Comparison of ENCODE assay signal across 28 cellular contexts in genomic region chr14:65015391-65015790, GRCh38. TPM values are rescaled to one million over a fixed set of nuclear protein-coding genes. Genes with fewer than 3 reads are reported as not detected.
A peak's percentile ranks its signal among the peaks of the same experiment; 100 is the strongest.
DNase-seq lines count a peak whose midpoint lies in the region; ATAC-seq lines count a peak whose summit lies in the region.
"Had no signal": no experiment of that assay in that cellular context is flagged by ENCODE, and none has a peak within 500 bp of the region (broad histone marks: within the 10 kb centered on the region; RNA-seq: fewer than 3 reads in every experiment).

No MANE protein-coding gene starts in this region.

- ATAC-seq in HG02571 (IDR thresholded peaks at IDR 0.05; ENCODE audit: unreplicated experiment), result no peak
- ATAC-seq: activated CD4-positive, CD25-positive, alpha-beta regulatory T cell treated with anti-CD3 and anti-CD28 coated beads, Interleukin-2, amount 50 U/mL, for 24 hours; activated T-cell treated with anti-CD3 and anti-CD28 coated beads, Interleukin-2, amount 50 U/mL, for 72 hours; lower lobe of right lung; natural killer cell treated with Interleukin-12 subunit alpha and Interleukin-12 subunit beta and Interleukin-15 and Interleukin-18, amount 100 ng/mL, for 72 hours; right lobe of liver; SK-N-SH treated with all-trans-retinoic acid at 6 μM for 48 hours; T-helper 17 cell had no signal

- DNase-seq in COLO829 (ENCODE audit: low spot score) (peak; percentile 51), anterior cingulate cortex (lab: John Stamatoyannopoulos, UW) (peak in 46 of 58 donors; percentile 4 to 77 (median 42)), hippocampal formation (lab: John Stamatoyannopoulos, UW) (peak; percentile 75 to 81), occipital lobe (lab: John Stamatoyannopoulos, UW) (peak; percentile 51), AG08395 (ENCODE audit: low spot score) (no peak), SW480 (ENCODE audit: low spot score) (no peak), HuH-7.5 (ENCODE audit: low spot score) (no peak)
- DNase-seq: ACHN; activated CD4-positive, alpha-beta T cell treated with anti-CD3 and anti-CD28 coated beads, Interleukin-2, amount 50 U/mL, for 48 hours; activated T-cell treated with anti-CD3 and anti-CD28 coated beads, Interleukin-2, amount 50 U/mL, for 72 hours; brain microvascular endothelial cell; DMS153; effector CD8-positive, alpha-beta T cell; KG1; lower lobe of right lung; MG63; NCI-H1105 treated with DMSO at 0.1 percent for 48 hours; NCI-H1930; NCI-H510A treated with DMSO at 0.1 percent for 48 hours; PC-9; right lobe of liver; stimulated activated CD8-positive, alpha-beta memory T cell treated with anti-CD3 and anti-CD28 coated beads, Interleukin-4, amount 100 ng/mL, for 48 hours; T-helper 17 cell; transverse colon had no signal

RNA-seq across cellular contexts. Expression of gene FNTB, which starts 28.7 kb away (rescaled TPM):
- total RNA-seq in occipital lobe, result 6.2 TPM

RNA-seq across cellular contexts. Expression of gene RAB15, which starts 43.3 kb away (rescaled TPM):
- total RNA-seq in occipital lobe, result 28.9 TPM

Comparison
In these comparisons a context has a peak if more than half of its experiments do, and no peak if none do; other contexts are left out.
1. DNase-seq: peak in COLO829 (single experiment), anterior cingulate cortex (46 of 58), hippocampal formation (2 of 2) and occipital lobe (single experiment); none in AG08395 (single experiment), SW480 (single experiment) and HuH-7.5 (single experiment).